9 cellular contexts compared by ENCODE assay signal in the genomic region with DNA sequence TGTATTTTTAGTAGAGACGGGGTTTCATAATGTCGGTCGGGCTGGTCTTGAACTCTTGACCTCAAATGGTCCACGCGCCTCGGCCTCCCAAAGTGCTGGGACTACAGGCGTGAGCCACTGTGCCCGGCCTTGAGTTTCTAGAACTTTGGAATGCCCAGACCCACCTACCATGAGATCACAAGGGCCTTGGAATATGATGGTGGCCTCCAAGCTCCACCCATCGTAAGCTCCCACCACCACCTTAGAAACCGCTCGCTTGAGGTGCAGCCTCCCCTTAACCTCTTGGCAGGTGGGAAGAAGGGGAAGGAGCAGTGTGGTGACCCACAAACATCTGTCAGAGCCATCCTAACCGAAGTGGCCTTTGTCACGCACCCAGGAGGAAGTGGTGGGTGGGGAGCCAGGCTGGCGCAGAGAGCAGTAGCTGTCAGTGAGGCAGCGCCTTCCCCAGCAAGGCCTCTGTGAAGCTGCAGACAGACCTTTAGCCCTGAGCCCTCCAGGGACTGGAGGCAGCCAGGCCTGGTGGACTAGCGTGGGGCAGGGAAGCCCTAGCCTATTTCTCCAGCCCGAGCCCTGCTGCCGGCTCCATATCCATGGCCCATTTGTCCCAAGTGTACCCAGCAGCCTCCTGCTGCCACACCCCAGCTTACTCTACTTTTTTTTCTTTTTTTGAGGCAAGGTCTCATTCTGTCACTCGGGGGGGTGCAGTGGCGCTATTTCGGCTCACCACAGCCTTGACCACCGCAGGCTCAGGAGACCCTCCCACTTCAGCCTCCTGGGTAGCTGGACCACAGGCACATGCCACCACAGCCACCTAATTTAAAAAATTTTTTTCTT. TPM values are rescaled to one million over a fixed set of nuclear protein-coding genes. Genes with fewer than 3 reads are reported as not detected.
DNase-seq lines count a peak whose midpoint lies in the region; ATAC-seq and TF ChIP-seq lines count a peak whose summit lies in the region.
"Had no signal": no experiment of that assay in that cellular context is flagged by ENCODE, and none has a peak within 500 bp of the region (broad histone marks: within the 10 kb centered on the region; RNA-seq: fewer than 3 reads in every experiment).

No MANE protein-coding gene starts in this region.

- H3K9me3 ChIP-seq in gastroesophageal sphincter = no peaks in the 10 kb centered on the region

- DNase-seq in T-cell = peak; percentile 45 to 85 (median 64)
- peak; percentile 62 to 65 for DNase-seq in stimulated activated CD4-positive, alpha-beta T cell treated with anti-CD3 and anti-CD28 coated beads, Interleukin-1b, Interleukin-23, amount 100 ng/mL, for 4 hours (ENCODE audit: low read depth in 2 of 2)
- no peak for DNase-seq in NCI-H345 treated with DMSO at 0.1 percent for 48 hours (lab: John Stamatoyannopoulos, UW; ENCODE audit: unreplicated experiment)
- no peak for DNase-seq in NCI-H1092 treated with DMSO at 0.1 percent for 48 hours (lab: John Stamatoyannopoulos, UW)

- peak overlapping the region; percentile 88 to 93 for H3K27ac Mint-ChIP-seq in T-cell
- H3K27ac Mint-ChIP-seq in activated naive CD4-positive, alpha-beta T cell treated with anti-CD3 and anti-CD28 coated beads, Interleukin-2, amount 50 U/mL, for 24 hours = peak overlapping the region; percentile 91

- no peak for TF ChIP-seq POLR2A in gastroesophageal sphincter (IDR thresholded peaks at IDR 0.05)

- no peaks in the 10 kb centered on the region for H3K36me3 Mint-ChIP-seq in T-cell
- no peaks in the 10 kb centered on the region for H3K36me3 Mint-ChIP-seq in activated naive CD4-positive, alpha-beta T cell treated with anti-CD3 and anti-CD28 coated beads, Interleukin-2, amount 50 U/mL, for 24 hours

- peak overlapping the region; percentile 41 to 61 (median 53) for H3K4me3 Mint-ChIP-seq in T-cell
- H3K4me3 Mint-ChIP-seq in activated naive CD4-positive, alpha-beta T cell treated with anti-CD3 and anti-CD28 coated beads, Interleukin-2, amount 50 U/mL, for 24 hours = peak overlapping the region; percentile 68

- POLR2A ChIA-PET in T-cell (lab: Charles Lee) = interaction anchor here in 1 of 2 donors (1.0 kb wide), 1 partner anchor 17 kb away, joined by 4 read pairs; no protein-coding TSS in a partner anchor

- H3K4me1 Mint-ChIP-seq in T-cell = peaks cover 46 to 53% (median 47%) of the 10 kb centered on the region in 3 donors
- H3K4me1 Mint-ChIP-seq in activated naive CD4-positive, alpha-beta T cell treated with anti-CD3 and anti-CD28 coated beads, Interleukin-2, amount 50 U/mL, for 24 hours = peaks cover 57% of the 10 kb centered on the region

- no peaks in the 10 kb centered on the region for H3K4me1 ChIP-seq in gastroesophageal sphincter

- H3K27me3 Mint-ChIP-seq in T-cell = no peaks in the 10 kb centered on the region
- H3K27me3 Mint-ChIP-seq in activated naive CD4-positive, alpha-beta T cell treated with anti-CD3 and anti-CD28 coated beads, Interleukin-2, amount 50 U/mL, for 24 hours = no peaks in the 10 kb centered on the region

- peak; percentile 84 for ATAC-seq in GM18867 (IDR thresholded peaks at IDR 0.05; ENCODE audit: unreplicated experiment)
- peak; percentile 55 for ATAC-seq in HG03025 (IDR thresholded peaks at IDR 0.05; ENCODE audit: low FRiP score, unreplicated experiment)
- ATAC-seq in T-cell (replicated peaks in 1 of 4) = peak; percentile 96 to 98 (median 97)
- no peak for ATAC-seq in gastroesophageal sphincter

- no peak overlapping the region for H3K4me3 ChIP-seq in gastroesophageal sphincter

- no peak overlapping the region for H3K27ac ChIP-seq in gastroesophageal sphincter

- H3K36me3 ChIP-seq in gastroesophageal sphincter = no peaks in the 10 kb centered on the region

- CTCF ChIA-PET in T-cell (lab: Charles Lee) = interaction anchor here (0.5 to 2.1 kb wide), 6 partner anchors 8 to 814 kb away, joined by 3 to 6 read pairs (median 4); partner anchors contain the start of genes DCTPP1 (in 1 of the 2), ITGAL (in 1 of the 2) and SEPTIN1 (in 1 of the 2)

- WGBS in gastroesophageal sphincter (ENCODE audit: low coverage in 1 of 2), 2 donors = 85 to 100% methylated on average over 2 to 7 of the region's 22 CpGs

- H3K9me3 Mint-ChIP-seq in T-cell = no peaks in the 10 kb centered on the region
- no peaks in the 10 kb centered on the region for H3K9me3 Mint-ChIP-seq in activated naive CD4-positive, alpha-beta T cell treated with anti-CD3 and anti-CD28 coated beads, Interleukin-2, amount 50 U/mL, for 24 hours

- no peak for TF ChIP-seq EP300 in gastroesophageal sphincter (IDR thresholded peaks at IDR 0.05)

- TF ChIP-seq CTCF in gastroesophageal sphincter (IDR thresholded peaks at IDR 0.05) = no peak

- no peaks in the 10 kb centered on the region for H3K27me3 ChIP-seq in gastroesophageal sphincter

RNA-seq across cellular contexts. Expression of gene SEPHS2, which starts 13.1 kb away (rescaled TPM):
- total RNA-seq in T-cell (10 to 100 TPM; 21.3 to 50.2 (median 47.8) TPM), gastroesophageal sphincter (10 to 100 TPM; 21.6 to 36.1 (median 25.2) TPM)

RNA-seq across cellular contexts. Expression of gene ITGAL, which starts 13.8 kb away (rescaled TPM):
- total RNA-seq in T-cell (100 to 1,000 TPM; 322 to 640 (median 518) TPM), gastroesophageal sphincter (1 to 10 TPM in 2 of 4 donors, under 1 TPM in 2; 0.30 to 4.2 (median 0.97) TPM)
- total RNA-seq: NCI-H460 had no signal

RNA-seq across cellular contexts. Expression of gene DCTPP1, which starts 28.9 kb away (rescaled TPM):
- total RNA-seq in T-cell (10 to 100 TPM; 11.2 to 30.6 (median 24.7) TPM), gastroesophageal sphincter (10 to 100 TPM; 10.9 to 17.4 (median 13.8) TPM)

RNA-seq across cellular contexts. Expression of gene ZNF771, which starts 51.4 kb away (rescaled TPM):
- 1 to 10 TPM; 1.3 to 6.6 (median 6.2) TPM for total RNA-seq in T-cell
- 10 to 100 TPM; 17.6 to 29.3 (median 19.5) TPM for total RNA-seq in gastroesophageal sphincter

Comparison
In these comparisons a context has a peak if more than half of its experiments do, and no peak if none do; other contexts are left out.
1. DNase-seq: peak in T-cell (34 of 34) and stimulated activated CD4-positive, alpha-beta T cell treated with anti-CD3 and anti-CD28 coated beads, Interleukin-1b, Interleukin-23, amount 100 ng/mL, for 4 hours (2 of 2); none in NCI-H345 treated with DMSO at 0.1 percent for 48 hours (single experiment) and NCI-H1092 treated with DMSO at 0.1 percent for 48 hours (single experiment).
2. RNA of gene ITGAL, which starts 13.8 kb away (total RNA-seq): 322 to 640 TPM in T-cell; 0.30 to 4.2 TPM in gastroesophageal sphincter; every median in the first group is over 10 times any median in the second.